19 cellular contexts compared by ENCODE assay signal in genomic region chr10:28370107-28370835, GRCh38.
DNase-seq lines count a peak whose midpoint lies in the region; ATAC-seq, FAIRE-seq and TF ChIP-seq lines count a peak whose summit lies in the region.
"Had no signal": no experiment of that assay in that cellular context is flagged by ENCODE, and none has a peak within 500 bp of the region (broad histone marks: within the 10 kb centered on the region; RNA-seq: fewer than 3 reads in every experiment).

No MANE protein-coding gene starts in this region.

- no peak for TF ChIP-seq RAD21 in K562 (CRISPR knock-in tag; conservative IDR thresholded peaks at IDR 0.05 in 1 of 2, IDR thresholded peaks at IDR 0.05 in 1 of 2)

- BruUV-seq in K562 (replicated peaks; lab: Mats Ljungman, UMichigan), result no TSS peak

- H3K4me2 ChIP-seq in K562 (ENCODE audit: insufficient read depth, low read length), result no peak overlapping the region
- H3K4me2 ChIP-seq: KMS-11 had no signal

- no peak for TF ChIP-seq CTCF in K562 (IDR thresholded peaks at IDR 0.05 in 2 of 3, conservative IDR thresholded peaks at IDR 0.05 in 1 of 3; ENCODE audit: insufficient read depth in 2 of 3, low read depth in 1 of 3, low read length in 3 of 3)
- TF ChIP-seq CTCF in tibial artery (IDR thresholded peaks at IDR 0.05), result no peak

- in situ Hi-C loops in K562 (cut with MboI), result no loop called here

- peaks cover 51% of the 10 kb centered on the region for H3K4me1 ChIP-seq in CD4-positive, alpha-beta memory T cell (ENCODE audit: insufficient read depth, low read length)
- H3K4me1 ChIP-seq in K562 (replicated peaks in 1 of 2; ENCODE audit: control insufficient read depth in 2 of 2, insufficient read depth in 2 of 2, low read length in 2 of 2) (no peaks in the 10 kb centered on the region), tibial artery (peaks cover 0 to 8% (median 0%) of the 10 kb centered on the region in 4 donors)

- no peak overlapping the region for H3K4me3 ChIP-seq in CD4-positive, alpha-beta memory T cell (ENCODE audit: low read length in 2 of 2)
- no peak overlapping the region for H3K4me3 ChIP-seq in K562
- H3K4me3 ChIP-seq in tibial artery, result no peak overlapping the region
- H3K4me3 ChIP-seq: HAP-1 had no signal

- H4K20me1 ChIP-seq in K562 (replicated peaks; ENCODE audit: control insufficient read depth, insufficient read depth, low read length), result no peaks in the 10 kb centered on the region

- H3K79me2 ChIP-seq in K562 (ENCODE audit: control insufficient read depth, insufficient read depth, low read length), result no peaks in the 10 kb centered on the region

- TF ChIP-seq POLR2A in K562 (conservative IDR thresholded peaks at IDR 0.05), result no peak

- TF ChIP-seq EP300 in K562 (IDR thresholded peaks at IDR 0.05; ENCODE audit: low read length), result no peak

- H3K36me3 Mint-ChIP-seq in activated CD4-positive, alpha-beta memory T cell treated with anti-CD3 and anti-CD28 coated beads, Interleukin-2, amount 10 ng/mL, durations not matched to agents 7 days and 5 days (ENCODE audit: low read depth), result peaks cover 3% of the 10 kb centered on the region
- peaks cover 1% of the 10 kb centered on the region for H3K36me3 Mint-ChIP-seq in activated CD4-positive, alpha-beta memory T cell treated with anti-CD3 and anti-CD28 coated beads for 36 hours
- peaks cover 0 to 4% of the 10 kb centered on the region in 2 donors for H3K36me3 Mint-ChIP-seq in CD4-positive, alpha-beta memory T cell
- peaks cover 8 to 15% of the 10 kb centered on the region in 2 donors for H3K36me3 Mint-ChIP-seq in naive B cell

- H3K27me3 ChIP-seq in CD4-positive, alpha-beta memory T cell (ENCODE audit: insufficient read depth, low read length), result no peaks in the 10 kb centered on the region
- H3K27me3 ChIP-seq in K562 (ENCODE audit: control insufficient read depth in 2 of 2, insufficient read depth in 2 of 2, low read length in 2 of 2), result no peaks in the 10 kb centered on the region
- H3K27me3 ChIP-seq in tibial artery, result no peaks in the 10 kb centered on the region

- no peak overlapping the region for H3K27ac ChIP-seq in CD4-positive, alpha-beta memory T cell (ENCODE audit: low read depth, low read length)
- H3K27ac ChIP-seq in K562 (ENCODE audit: extremely low read depth, low read depth, low read length) (no peak overlapping the region), tibial artery (no peak overlapping the region)
- H3K27ac ChIP-seq: KMS-11 had no signal

- intact Hi-C loops in activated CD4-positive, alpha-beta memory T cell treated with anti-CD3 and anti-CD28 coated beads for 36 hours (cut with micrococcal nuclease), result no loop called here
- intact Hi-C loops in CD4-positive, alpha-beta memory T cell (cut with micrococcal nuclease), result no loop called here
- intact Hi-C loops in K562 (cut with micrococcal nuclease), result no loop called here
- intact Hi-C loops in tibial artery (cut with DNase I; ENCODE audit: low total_unique reads), result no loop called here

- H3K4me1 Mint-ChIP-seq in activated CD4-positive, alpha-beta memory T cell treated with anti-CD3 and anti-CD28 coated beads, Interleukin-2, amount 10 ng/mL, durations not matched to agents 7 days and 5 days, result peaks cover 36% of the 10 kb centered on the region
- H3K4me1 Mint-ChIP-seq in activated CD4-positive, alpha-beta memory T cell treated with anti-CD3 and anti-CD28 coated beads for 36 hours (ENCODE audit: low read depth), result peaks cover 36% of the 10 kb centered on the region
- H3K4me1 Mint-ChIP-seq in CD4-positive, alpha-beta memory T cell, result peaks cover 32 to 53% (median 43%) of the 10 kb centered on the region in 4 donors
- H3K4me1 Mint-ChIP-seq in naive B cell, result peaks cover 19 to 42% (median 31%) of the 10 kb centered on the region in 3 donors

- no peaks in the 10 kb centered on the region for H3K36me3 ChIP-seq in CD4-positive, alpha-beta memory T cell (ENCODE audit: insufficient read depth, low read length)
- H3K36me3 ChIP-seq in K562 (ENCODE audit: control insufficient read depth, insufficient read depth, low read length), result no peaks in the 10 kb centered on the region
- H3K36me3 ChIP-seq in tibial artery, result no peaks in the 10 kb centered on the region
- H3K36me3 ChIP-seq: HAP-1 had no signal

- no peak for ATAC-seq in K562
- no peak for ATAC-seq in naive B cell (ENCODE audit: low read depth in 2 of 2)
- ATAC-seq in GM21526 (IDR thresholded peaks at IDR 0.05; ENCODE audit: low FRiP score, unreplicated experiment), result no peak
- ATAC-seq: PC-3 had no signal

- H3K9me1 ChIP-seq in K562 (ENCODE audit: control insufficient read depth, insufficient read depth, low read length), result no peaks in the 10 kb centered on the region

- H2AFZ ChIP-seq in K562 (ENCODE audit: low read depth, low read length), result no peak overlapping the region

- WGBS in K562 (ENCODE audit: insufficient coverage, low coverage, missing lambda C conversion rate), result 7% methylated on average over 2 of the region's 2 CpGs

- H3K9me3 Mint-ChIP-seq in activated CD4-positive, alpha-beta memory T cell treated with anti-CD3 and anti-CD28 coated beads, Interleukin-2, amount 10 ng/mL, durations not matched to agents 7 days and 5 days, result no peaks in the 10 kb centered on the region
- H3K9me3 Mint-ChIP-seq in activated CD4-positive, alpha-beta memory T cell treated with anti-CD3 and anti-CD28 coated beads for 36 hours, result no peaks in the 10 kb centered on the region
- peaks cover 0 to 3% (median 0%) of the 10 kb centered on the region in 8 donors for H3K9me3 Mint-ChIP-seq in CD4-positive, alpha-beta memory T cell
- peaks cover 0 to 4% (median 0%) of the 10 kb centered on the region in 7 donors for H3K9me3 Mint-ChIP-seq in naive B cell

- CTCF ChIA-PET in activated CD4-positive, alpha-beta memory T cell treated with anti-CD3 and anti-CD28 coated beads, Interleukin-2, amount 10 ng/mL, durations not matched to agents 7 days and 5 days (lab: Charles Lee), result interaction anchor here (1.0 to 1.3 kb wide), 2 partner anchors 11 kb away, joined by 3 to 4 read pairs; no protein-coding TSS in a partner anchor
- CTCF ChIA-PET in activated CD4-positive, alpha-beta memory T cell treated with anti-CD3 and anti-CD28 coated beads for 36 hours (lab: Charles Lee), result no interaction called here
- CTCF ChIA-PET in CD4-positive, alpha-beta memory T cell (lab: Charles Lee; ENCODE audit: partially characterized antibody), result interaction anchor here (0.9 to 3.0 kb wide), 3 partner anchors 11 to 22 kb away, joined by 3 to 16 read pairs (median 13); no protein-coding TSS in a partner anchor
- CTCF ChIA-PET in K562 (lab: Yijun Ruan, JAX; ENCODE audit: low intra/inter-chr PET ratio), result no interaction called here

- FAIRE-seq in K562 (lab: Jason Lieb, UNC), result no peak
- FAIRE-seq: A204.1 had no signal

- POLR2A ChIA-PET in activated CD4-positive, alpha-beta memory T cell treated with anti-CD3 and anti-CD28 coated beads, Interleukin-2, amount 10 ng/mL, durations not matched to agents 7 days and 5 days (lab: Charles Lee), result no interaction called here
- POLR2A ChIA-PET in activated CD4-positive, alpha-beta memory T cell treated with anti-CD3 and anti-CD28 coated beads for 36 hours (lab: Charles Lee), result interaction anchor here (0.6 kb wide), 1 partner anchor 9 kb away, joined by 3 read pairs; no protein-coding TSS in a partner anchor
- POLR2A ChIA-PET in CD4-positive, alpha-beta memory T cell (lab: Charles Lee; ENCODE audit: partially characterized antibody), result interaction anchor here (0.8 to 10.5 kb wide), 2 partner anchors 36 to 70 kb away, joined by 3 to 420 read pairs; no protein-coding TSS in a partner anchor
- POLR2A ChIA-PET in K562 (lab: Yijun Ruan, JAX), result no interaction called here

- no peaks in the 10 kb centered on the region for H3K9me3 ChIP-seq in CD4-positive, alpha-beta memory T cell (ENCODE audit: control insufficient read depth in 1 of 2, low read length in 2 of 2)
- no peaks in the 10 kb centered on the region for H3K9me3 ChIP-seq in K562 (replicated peaks; ENCODE audit: control insufficient read depth, insufficient read depth, low read depth, low read length)
- no peaks in the 10 kb centered on the region for H3K9me3 ChIP-seq in tibial artery
- H3K9me3 ChIP-seq: HAP-1 had no signal

- peak overlapping the region; percentile 5 for H3K27ac Mint-ChIP-seq in activated CD4-positive, alpha-beta memory T cell treated with anti-CD3 and anti-CD28 coated beads, Interleukin-2, amount 10 ng/mL, durations not matched to agents 7 days and 5 days
- no peak overlapping the region for H3K27ac Mint-ChIP-seq in activated CD4-positive, alpha-beta memory T cell treated with anti-CD3 and anti-CD28 coated beads for 36 hours
- peak overlapping the region in 4 of 7 donors; percentile 57 to 90 (median 64) for H3K27ac Mint-ChIP-seq in CD4-positive, alpha-beta memory T cell
- peak overlapping the region in 5 of 6 donors; percentile 52 to 74 (median 63) for H3K27ac Mint-ChIP-seq in naive B cell

- no peak for DNase-seq in activated CD4-positive, alpha-beta memory T cell treated with anti-CD3 and anti-CD28 coated beads, Interleukin-2, amount 10 ng/mL, durations not matched to agents 7 days and 5 days
- DNase-seq in activated CD4-positive, alpha-beta memory T cell treated with anti-CD3 and anti-CD28 coated beads for 36 hours, result no peak
- no peak for DNase-seq in CD4-positive, alpha-beta memory T cell
- DNase-seq in K562 (ENCODE audit: extremely low read depth in 1 of 4, low spot score in 3 of 4) (no peak), naive B cell (no peak), NCI-H748 treated with DMSO at 0.1 percent for 48 hours (lab: John Stamatoyannopoulos, UW) (no peak), tibial artery (no peak)
- DNase-seq: DMS79, MV-4-11, NCI-H1417, NCI-H187, NCI-H226, PC-3, RPMI8226, SHP77 treated with DMSO at 0.1 percent for 48 hours had no signal

- peaks cover 16% of the 10 kb centered on the region for H3K27me3 Mint-ChIP-seq in activated CD4-positive, alpha-beta memory T cell treated with anti-CD3 and anti-CD28 coated beads, Interleukin-2, amount 10 ng/mL, durations not matched to agents 7 days and 5 days
- no peaks in the 10 kb centered on the region for H3K27me3 Mint-ChIP-seq in activated CD4-positive, alpha-beta memory T cell treated with anti-CD3 and anti-CD28 coated beads for 36 hours
- no peaks in the 10 kb centered on the region for H3K27me3 Mint-ChIP-seq in CD4-positive, alpha-beta memory T cell
- H3K27me3 Mint-ChIP-seq in naive B cell, result no peaks in the 10 kb centered on the region

- H3K9ac ChIP-seq in K562 (ENCODE audit: insufficient read depth in 1 of 2, low read depth in 2 of 2, low read length in 2 of 2), result no peak overlapping the region
- H3K9ac ChIP-seq: KMS-11 had no signal

- no peak overlapping the region for H3K4me3 Mint-ChIP-seq in activated CD4-positive, alpha-beta memory T cell treated with anti-CD3 and anti-CD28 coated beads, Interleukin-2, amount 10 ng/mL, durations not matched to agents 7 days and 5 days
- H3K4me3 Mint-ChIP-seq in activated CD4-positive, alpha-beta memory T cell treated with anti-CD3 and anti-CD28 coated beads for 36 hours, result no peak overlapping the region
- peak overlapping the region in 1 of 8 donors; percentile 46 for H3K4me3 Mint-ChIP-seq in CD4-positive, alpha-beta memory T cell
- H3K4me3 Mint-ChIP-seq in naive B cell, result no peak overlapping the region

TF ChIP-seq in K562, 482 proteins besides CTCF, POLR2A, EP300 and RAD21 (continues in another document):
- no peak for TF ChIP-seq PML (IDR thresholded peaks at IDR 0.05; ENCODE audit: low read length)
- TF ChIP-seq CBFA2T3 (IDR thresholded peaks at IDR 0.05), result no peak

Comparison
In these comparisons a context has a peak if more than half of its experiments do, and no peak if none do; other contexts are left out.
1. CTCF ChIA-PET loops: an anchor here in activated CD4-positive, alpha-beta memory T cell treated with anti-CD3 and anti-CD28 coated beads, Interleukin-2, amount 10 ng/mL, durations not matched to agents 7 days and 5 days (1.0 to 1.3 kb wide) and CD4-positive, alpha-beta memory T cell (0.9 to 3.0 kb wide); none called in activated CD4-positive, alpha-beta memory T cell treated with anti-CD3 and anti-CD28 coated beads for 36 hours and K562.
2. POLR2A ChIA-PET loops: an anchor here in activated CD4-positive, alpha-beta memory T cell treated with anti-CD3 and anti-CD28 coated beads for 36 hours (0.6 kb wide) and CD4-positive, alpha-beta memory T cell (0.8 to 10.5 kb wide); none called in activated CD4-positive, alpha-beta memory T cell treated with anti-CD3 and anti-CD28 coated beads, Interleukin-2, amount 10 ng/mL, durations not matched to agents 7 days and 5 days and K562.